In genomic region chr1:147080671-147081394, GRCh38 we compare ENCODE assay signal across 1 cellular context.
TF ChIP-seq lines count a peak whose summit lies in the region.

No MANE protein-coding gene starts in this region.

TF ChIP-seq in GM12878, 131 proteins besides CTCF, POLR2A, EP300 and RAD21 (continued from another document):
- TF ChIP-seq, protein P1, sequence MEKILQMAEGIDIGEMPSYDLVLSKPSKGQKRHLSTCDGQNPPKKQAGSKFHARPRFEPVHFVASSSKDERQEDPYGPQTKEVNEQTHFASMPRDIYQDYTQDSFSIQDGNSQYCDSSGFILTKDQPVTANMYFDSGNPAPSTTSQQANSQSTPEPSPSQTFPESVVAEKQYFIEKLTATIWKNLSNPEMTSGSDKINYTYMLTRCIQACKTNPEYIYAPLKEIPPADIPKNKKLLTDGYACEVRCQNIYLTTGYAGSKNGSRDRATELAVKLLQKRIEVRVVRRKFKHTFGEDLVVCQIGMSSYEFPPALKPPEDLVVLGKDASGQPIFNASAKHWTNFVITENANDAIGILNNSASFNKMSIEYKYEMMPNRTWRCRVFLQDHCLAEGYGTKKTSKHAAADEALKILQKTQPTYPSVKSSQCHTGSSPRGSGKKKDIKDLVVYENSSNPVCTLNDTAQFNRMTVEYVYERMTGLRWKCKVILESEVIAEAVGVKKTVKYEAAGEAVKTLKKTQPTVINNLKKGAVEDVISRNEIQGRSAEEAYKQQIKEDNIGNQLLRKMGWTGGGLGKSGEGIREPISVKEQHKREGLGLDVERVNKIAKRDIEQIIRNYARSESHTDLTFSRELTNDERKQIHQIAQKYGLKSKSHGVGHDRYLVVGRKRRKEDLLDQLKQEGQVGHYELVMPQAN (conservative IDR thresholded peaks at IDR 0.05), result no peak
- TF ChIP-seq RCOR1 (conservative IDR thresholded peaks at IDR 0.05; ENCODE audit: low read depth, low read length), result no peak
- TF ChIP-seq ZNF687 (IDR thresholded peaks at IDR 0.05), result no peak
- no peak for TF ChIP-seq TCF7 (IDR thresholded peaks at IDR 0.05; ENCODE audit: borderline replicate concordance)
- TF ChIP-seq, protein P2, sequence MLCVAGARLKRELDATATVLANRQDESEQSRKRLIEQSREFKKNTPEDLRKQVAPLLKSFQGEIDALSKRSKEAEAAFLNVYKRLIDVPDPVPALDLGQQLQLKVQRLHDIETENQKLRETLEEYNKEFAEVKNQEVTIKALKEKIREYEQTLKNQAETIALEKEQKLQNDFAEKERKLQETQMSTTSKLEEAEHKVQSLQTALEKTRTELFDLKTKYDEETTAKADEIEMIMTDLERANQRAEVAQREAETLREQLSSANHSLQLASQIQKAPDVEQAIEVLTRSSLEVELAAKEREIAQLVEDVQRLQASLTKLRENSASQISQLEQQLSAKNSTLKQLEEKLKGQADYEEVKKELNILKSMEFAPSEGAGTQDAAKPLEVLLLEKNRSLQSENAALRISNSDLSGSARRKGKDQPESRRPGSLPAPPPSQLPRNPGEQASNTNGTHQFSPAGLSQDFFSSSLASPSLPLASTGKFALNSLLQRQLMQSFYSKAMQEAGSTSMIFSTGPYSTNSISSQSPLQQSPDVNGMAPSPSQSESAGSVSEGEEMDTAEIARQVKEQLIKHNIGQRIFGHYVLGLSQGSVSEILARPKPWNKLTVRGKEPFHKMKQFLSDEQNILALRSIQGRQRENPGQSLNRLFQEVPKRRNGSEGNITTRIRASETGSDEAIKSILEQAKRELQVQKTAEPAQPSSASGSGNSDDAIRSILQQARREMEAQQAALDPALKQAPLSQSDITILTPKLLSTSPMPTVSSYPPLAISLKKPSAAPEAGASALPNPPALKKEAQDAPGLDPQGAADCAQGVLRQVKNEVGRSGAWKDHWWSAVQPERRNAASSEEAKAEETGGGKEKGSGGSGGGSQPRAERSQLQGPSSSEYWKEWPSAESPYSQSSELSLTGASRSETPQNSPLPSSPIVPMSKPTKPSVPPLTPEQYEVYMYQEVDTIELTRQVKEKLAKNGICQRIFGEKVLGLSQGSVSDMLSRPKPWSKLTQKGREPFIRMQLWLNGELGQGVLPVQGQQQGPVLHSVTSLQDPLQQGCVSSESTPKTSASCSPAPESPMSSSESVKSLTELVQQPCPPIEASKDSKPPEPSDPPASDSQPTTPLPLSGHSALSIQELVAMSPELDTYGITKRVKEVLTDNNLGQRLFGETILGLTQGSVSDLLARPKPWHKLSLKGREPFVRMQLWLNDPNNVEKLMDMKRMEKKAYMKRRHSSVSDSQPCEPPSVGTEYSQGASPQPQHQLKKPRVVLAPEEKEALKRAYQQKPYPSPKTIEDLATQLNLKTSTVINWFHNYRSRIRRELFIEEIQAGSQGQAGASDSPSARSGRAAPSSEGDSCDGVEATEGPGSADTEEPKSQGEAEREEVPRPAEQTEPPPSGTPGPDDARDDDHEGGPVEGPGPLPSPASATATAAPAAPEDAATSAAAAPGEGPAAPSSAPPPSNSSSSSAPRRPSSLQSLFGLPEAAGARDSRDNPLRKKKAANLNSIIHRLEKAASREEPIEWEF (IDR thresholded peaks at IDR 0.05; ENCODE audit: insufficient replicate concordance, low read depth, low read length), result no peak
- TF ChIP-seq POLR2AphosphoS5 (IDR thresholded peaks at IDR 0.05; ENCODE audit: low read length), result no peak
- no peak for TF ChIP-seq CHD1 (IDR thresholded peaks at IDR 0.05; ENCODE audit: low read depth, low read length)
- TF ChIP-seq E2F8 (IDR thresholded peaks at IDR 0.05; ENCODE audit: low read depth, partially characterized antibody), result no peak
- TF ChIP-seq JUNB (IDR thresholded peaks at IDR 0.05), result no peak
